ENCODE assay signal across 8 cellular contexts in genomic region chr1:65525297-65526048, GRCh38.
DNase-seq lines count a peak whose midpoint lies in the region; ATAC-seq and TF ChIP-seq lines count a peak whose summit lies in the region.

No MANE protein-coding gene starts in this region.

- ATAC-seq in GM21423 (IDR thresholded peaks at IDR 0.05; ENCODE audit: unreplicated experiment), result no peak
- ATAC-seq in PC-3, result no peak

- no peaks in the 10 kb centered on the region for H3K9me2 ChIP-seq in PC-3 (replicated peaks; ENCODE audit: low read length)

- intact Hi-C loops in ascending aorta (cut with DNase I) (no loop called here), PC-3 (cut with micrococcal nuclease) (no loop called here)

- DNase-seq in H7 (peak; percentile 78), ascending aorta (ENCODE audit: low spot score in 2 of 2) (no peak), smooth muscle cell (lab: John Stamatoyannopoulos, UW; ENCODE audit: unreplicated experiment) (no peak), cerebellum (ENCODE audit: low spot score) (no peak), EL (no peak), PC-3 (no peak)

- 5% methylated on average over 42 of the region's 86 CpGs for WGBS in smooth muscle cell (ENCODE audit: low lambda C conversion rate)

- H3K27me3 ChIP-seq in H7 (ENCODE audit: control insufficient read depth, insufficient read depth, low read length) (peaks cover 40% of the 10 kb centered on the region), ascending aorta (no peaks in the 10 kb centered on the region), smooth muscle cell (ENCODE audit: low read depth) (peaks cover 48% of the 10 kb centered on the region), PC-3 (ENCODE audit: low read length) (peaks cover 82% of the 10 kb centered on the region)

- POLR2A ChIA-PET in PC-3 (lab: Charles Lee; ENCODE audit: unreplicated experiment), result no interaction called here

- TF ChIP-seq CTCF in ascending aorta (IDR thresholded peaks at IDR 0.05), result no peak
- TF ChIP-seq CTCF in smooth muscle cell (IDR thresholded peaks at IDR 0.05; ENCODE audit: borderline replicate concordance, insufficient read depth, poor library complexity, severe bottlenecking), result no peak
- no peak for TF ChIP-seq CTCF in PC-3 (conservative IDR thresholded peaks at IDR 0.05; ENCODE audit: low read depth, low read length)

- no peak overlapping the region for H3K9ac ChIP-seq in smooth muscle cell (ENCODE audit: low read depth)
- no peak overlapping the region for H3K9ac ChIP-seq in PC-3 (ENCODE audit: low read length)

- H3K4me2 ChIP-seq in smooth muscle cell (peak overlapping the region; percentile 90), PC-3 (ENCODE audit: low read length) (no peak overlapping the region)

- H3K4me1 ChIP-seq in ascending aorta (peaks cover 0 to 23% of the 10 kb centered on the region in 2 donors), smooth muscle cell (ENCODE audit: low read depth) (no peaks in the 10 kb centered on the region), PC-3 (ENCODE audit: insufficient read depth, low read length) (no peaks in the 10 kb centered on the region)

- BruUV-seq in PC-3 (replicated peaks; lab: Mats Ljungman, UMichigan), result no TSS peak

- no peaks in the 10 kb centered on the region for H3K9me3 ChIP-seq in ascending aorta
- no peaks in the 10 kb centered on the region for H3K9me3 ChIP-seq in iPS-18c (ENCODE audit: control insufficient read depth, insufficient read depth, low read length)
- no peaks in the 10 kb centered on the region for H3K9me3 ChIP-seq in smooth muscle cell (replicated peaks; ENCODE audit: low read depth)
- H3K9me3 ChIP-seq in PC-3 (ENCODE audit: low read length), result no peaks in the 10 kb centered on the region

- H4K20me1 ChIP-seq in smooth muscle cell (ENCODE audit: low read depth) (peaks cover 17% of the 10 kb centered on the region), PC-3 (ENCODE audit: low read length) (no peaks in the 10 kb centered on the region)

- H3K27ac ChIP-seq in ascending aorta, result peak overlapping the region; percentile 42 to 70
- no peak overlapping the region for H3K27ac ChIP-seq in smooth muscle cell (ENCODE audit: low read depth)
- no peak overlapping the region for H3K27ac ChIP-seq in PC-3 (ENCODE audit: low read length)

- no peaks in the 10 kb centered on the region for H3K79me2 ChIP-seq in smooth muscle cell (ENCODE audit: low read depth)
- H3K79me2 ChIP-seq in PC-3 (ENCODE audit: low read length), result no peaks in the 10 kb centered on the region

- H2AFZ ChIP-seq in smooth muscle cell (ENCODE audit: low read depth), result no peak overlapping the region
- H2AFZ ChIP-seq in PC-3 (ENCODE audit: low read length), result no peak overlapping the region

- H3K4me3 ChIP-seq in H7 (ENCODE audit: insufficient read depth, low read depth, low read length) (peak overlapping the region; percentile 56), ascending aorta (peak overlapping the region; percentile 61), iPS-18c (ENCODE audit: insufficient read depth, low read depth, low read length) (peak overlapping the region; percentile 57), smooth muscle cell (peak overlapping the region; percentile 51), PC-3 (ENCODE audit: low read length) (no peak overlapping the region)

- no peaks in the 10 kb centered on the region for H3K36me3 ChIP-seq in H7 (replicated peaks; ENCODE audit: control insufficient read depth, insufficient read depth, low read length)
- no peaks in the 10 kb centered on the region for H3K36me3 ChIP-seq in ascending aorta
- H3K36me3 ChIP-seq in smooth muscle cell (ENCODE audit: low read depth), result no peaks in the 10 kb centered on the region
- H3K36me3 ChIP-seq in PC-3 (ENCODE audit: low read depth, low read length), result no peaks in the 10 kb centered on the region

- CTCF ChIA-PET in PC-3 (lab: Charles Lee), result no interaction called here

- H3F3A ChIP-seq in smooth muscle cell (ENCODE audit: low read depth) (no peaks in the 10 kb centered on the region), PC-3 (ENCODE audit: low read length, unreplicated experiment) (no peaks in the 10 kb centered on the region)

Comparison
In these comparisons a context has a peak if more than half of its experiments do, and no peak if none do; other contexts are left out.
1. H3K27ac ChIP-seq: peak in ascending aorta (2 of 2); none in smooth muscle cell (single experiment) and PC-3 (single experiment).